In genomic region chr7:81767883-81768282, GRCh38 we compare ENCODE assay signal across 18 cellular contexts. TPM values are rescaled to one million over a fixed set of nuclear protein-coding genes. Genes with fewer than 3 reads are reported as not detected.
DNase-seq lines count a peak whose midpoint lies in the region; ATAC-seq and TF ChIP-seq lines count a peak whose summit lies in the region.
"Had no signal": no experiment of that assay in that cellular context is flagged by ENCODE, and none has a peak within 500 bp of the region (broad histone marks: within the 10 kb centered on the region; RNA-seq: fewer than 3 reads in every experiment).

No MANE protein-coding gene starts in this region.

- CTCF ChIA-PET in mammary epithelial cell (lab: Charles Lee; ENCODE audit: low non-redundant PET), result no interaction called here

- H3K4me1 ChIP-seq in breast epithelium (no peaks in the 10 kb centered on the region), mammary epithelial cell (ENCODE audit: insufficient read depth, low read length) (no peaks in the 10 kb centered on the region), adipocyte (ENCODE audit: control insufficient read depth, insufficient read depth, low read length) (peaks cover 55% of the 10 kb centered on the region), tibial artery (peaks cover 0 to 63% (median 7%) of the 10 kb centered on the region in 4 donors), Karpas-422 (ENCODE audit: low read length) (no peaks in the 10 kb centered on the region)

- peak overlapping the region; percentile 35 to 63 (median 47) for H3K4me3 ChIP-seq in breast epithelium
- H3K4me3 ChIP-seq in mammary epithelial cell (replicated peaks in 1 of 3; ENCODE audit: insufficient read depth in 1 of 3, low read depth in 2 of 3, low read length in 3 of 3), result no peak overlapping the region
- peak overlapping the region; percentile 85 for H3K4me3 ChIP-seq in adipocyte (ENCODE audit: low read length)
- peak overlapping the region; percentile 52 to 56 for H3K4me3 ChIP-seq in tibial artery
- H3K4me3 ChIP-seq in Karpas-422 (ENCODE audit: low read length), result no peak overlapping the region

- intact Hi-C loops in breast epithelium (cut with DNase I; ENCODE audit: low total_unique reads), result no loop called here
- intact Hi-C loops in mammary epithelial cell (cut with micrococcal nuclease), result no loop called here
- intact Hi-C loops in tibial artery (cut with DNase I; ENCODE audit: low total_unique reads), result no loop called here

- no TSS peak for BruUV-seq in mammary epithelial cell (replicated peaks; lab: Mats Ljungman, UMichigan)

- ATAC-seq in GM19467 (IDR thresholded peaks at IDR 0.05; ENCODE audit: unreplicated experiment), result no peak
- ATAC-seq: left colon had no signal

- no peaks in the 10 kb centered on the region for H3K36me3 ChIP-seq in breast epithelium
- H3K36me3 ChIP-seq in mammary epithelial cell (ENCODE audit: insufficient read depth, low read length), result no peaks in the 10 kb centered on the region
- H3K36me3 ChIP-seq in adipocyte (ENCODE audit: control insufficient read depth, insufficient read depth, low read length, severe bottlenecking), result no peaks in the 10 kb centered on the region
- H3K36me3 ChIP-seq in tibial artery, result no peaks in the 10 kb centered on the region
- no peaks in the 10 kb centered on the region for H3K36me3 ChIP-seq in Karpas-422 (ENCODE audit: insufficient read depth, low read length)
- H3K36me3 ChIP-seq: sigmoid colon had no signal

- H4K20me1 ChIP-seq in mammary epithelial cell (ENCODE audit: insufficient read depth, low read length), result no peaks in the 10 kb centered on the region
- H4K20me1 ChIP-seq in Karpas-422 (ENCODE audit: insufficient read depth, low read depth, low read length), result no peaks in the 10 kb centered on the region

- no peaks in the 10 kb centered on the region for H3K79me2 ChIP-seq in mammary epithelial cell (ENCODE audit: insufficient read depth, low read length)
- H3K79me2 ChIP-seq in Karpas-422 (ENCODE audit: low read length), result no peaks in the 10 kb centered on the region

- no peaks in the 10 kb centered on the region for H3K9me2 ChIP-seq in Karpas-422 (replicated peaks; ENCODE audit: insufficient read depth, low read length)

- H3K9me3 ChIP-seq in breast epithelium (no peaks in the 10 kb centered on the region), mammary epithelial cell (replicated peaks; ENCODE audit: insufficient read depth, low read length) (no peaks in the 10 kb centered on the region), adipocyte (ENCODE audit: control insufficient read depth, low read length) (no peaks in the 10 kb centered on the region), tibial artery (no peaks in the 10 kb centered on the region), Karpas-422 (ENCODE audit: low read length) (peaks cover 18% of the 10 kb centered on the region)
- H3K9me3 ChIP-seq: sigmoid colon had no signal

- no peaks in the 10 kb centered on the region for H3K27me3 ChIP-seq in breast epithelium
- no peaks in the 10 kb centered on the region for H3K27me3 ChIP-seq in mammary epithelial cell (ENCODE audit: insufficient read depth, low read length)
- H3K27me3 ChIP-seq in adipocyte (replicated peaks; ENCODE audit: control insufficient read depth, insufficient read depth, low read length), result no peaks in the 10 kb centered on the region
- no peaks in the 10 kb centered on the region for H3K27me3 ChIP-seq in tibial artery
- no peaks in the 10 kb centered on the region for H3K27me3 ChIP-seq in Karpas-422 (ENCODE audit: low read length)
- H3K27me3 ChIP-seq: sigmoid colon had no signal

- WGBS in mammary epithelial cell (ENCODE audit: low coverage, missing lambda C conversion rate), result 92% methylated on average over 4 of the region's 5 CpGs

- DNase-seq in breast epithelium (ENCODE audit: low spot score in 2 of 2) (no peak), mammary epithelial cell (no peak), adipocyte (ENCODE audit: low read depth) (peak; percentile 42), iris pigment epithelial cell (ENCODE audit: low read depth) (peak; percentile 21), tibial artery (no peak), Karpas-422 (no peak), COR-L47 (lab: John Stamatoyannopoulos, UW) (no peak)
- DNase-seq: activated CD4-positive, alpha-beta T cell treated with anti-CD3 and anti-CD28 coated beads, Interleukin-2, amount 50 U/mL, for 4 hours; effector CD8-positive, alpha-beta T cell; KBM-7; left colon; NCI-H187; NCI-H748 treated with DMSO at 0.1 percent for 48 hours; nephron progenitor cell; sigmoid colon; T1000 had no signal

- no peak for TF ChIP-seq POLR2A in breast epithelium (IDR thresholded peaks at IDR 0.05)

- H3K9ac ChIP-seq in mammary epithelial cell (ENCODE audit: insufficient read depth, low read length), result no peak overlapping the region
- H3K9ac ChIP-seq in adipocyte (ENCODE audit: low read length), result peak overlapping the region; percentile 36
- H3K9ac ChIP-seq in Karpas-422 (ENCODE audit: low read length), result no peak overlapping the region

- dilution Hi-C loops in mammary epithelial cell (cut with HindIII; ENCODE audit: low sequenced_read_pairs), result no loop called here

- no peak overlapping the region for H2AFZ ChIP-seq in mammary epithelial cell (ENCODE audit: low read depth, low read length)
- H2AFZ ChIP-seq in Karpas-422 (ENCODE audit: low read length), result no peak overlapping the region

- H3K4me2 ChIP-seq in mammary epithelial cell (ENCODE audit: insufficient read depth, low read depth, low read length) (no peak overlapping the region), Karpas-422 (ENCODE audit: low read depth, low read length, poor library complexity, severe bottlenecking) (no peak overlapping the region)

- in situ Hi-C loops in mammary epithelial cell (cut with MboI; ENCODE audit: low sequenced_read_pairs in 2 of 2), result no loop called here

- peak overlapping the region in 1 of 2 donors; percentile 49 for H3K27ac ChIP-seq in breast epithelium
- H3K27ac ChIP-seq in mammary epithelial cell (ENCODE audit: insufficient read depth, low read depth, low read length), result no peak overlapping the region
- peak overlapping the region; percentile 70 to 71 for H3K27ac ChIP-seq in tibial artery
- H3K27ac ChIP-seq in Karpas-422 (ENCODE audit: low read length), result no peak overlapping the region

- TF ChIP-seq CTCF in breast epithelium (IDR thresholded peaks at IDR 0.05), result no peak
- TF ChIP-seq CTCF in mammary epithelial cell (conservative IDR thresholded peaks at IDR 0.05 in 1 of 2, IDR thresholded peaks at IDR 0.05 in 1 of 2; ENCODE audit: extremely low read depth in 1 of 2, insufficient read depth in 1 of 2, low read depth in 1 of 2, low read length in 2 of 2), result no peak
- no peak for TF ChIP-seq CTCF in tibial artery (IDR thresholded peaks at IDR 0.05)

RNA-seq across cellular contexts. Expression of gene HGF, which starts 2.0 kb away (rescaled TPM):
- 10 to 100 TPM in 1 of 3 donors, 1 to 10 TPM in 2; 8.5 to 15.7 (median 8.6) TPM for total RNA-seq in breast epithelium
- under 1 TPM in 1 of 2 donors, not detected in 1; 0.17 TPM for total RNA-seq in mammary epithelial cell
- not detected for polyA plus RNA-seq in mammary epithelial cell
- not detected for polyA minus RNA-seq in mammary epithelial cell
- total RNA-seq in Karpas-422 (2014; rRNA removed; shearing (Covaris generic); ENCODE audit: low replicate concordance), result not detected in 2 replicates
- total RNA-seq: A172 had no signal

Comparison
In these comparisons a context has a peak if more than half of its experiments do, and no peak if none do; other contexts are left out.
1. H3K4me3 ChIP-seq: peak in breast epithelium (3 of 3), adipocyte (single experiment) and tibial artery (2 of 2); none in mammary epithelial cell (0 of 3) and Karpas-422 (single experiment).
2. DNase-seq: peak in adipocyte (single experiment) and iris pigment epithelial cell (single experiment); none in breast epithelium (0 of 2), mammary epithelial cell (single experiment), tibial artery (0 of 2), Karpas-422 (single experiment) and COR-L47 (single experiment).
3. H3K27ac ChIP-seq: peak in tibial artery (2 of 2); none in mammary epithelial cell (single experiment) and Karpas-422 (single experiment).